ENCODE assay signal across 7 cellular contexts in the genomic region with DNA sequence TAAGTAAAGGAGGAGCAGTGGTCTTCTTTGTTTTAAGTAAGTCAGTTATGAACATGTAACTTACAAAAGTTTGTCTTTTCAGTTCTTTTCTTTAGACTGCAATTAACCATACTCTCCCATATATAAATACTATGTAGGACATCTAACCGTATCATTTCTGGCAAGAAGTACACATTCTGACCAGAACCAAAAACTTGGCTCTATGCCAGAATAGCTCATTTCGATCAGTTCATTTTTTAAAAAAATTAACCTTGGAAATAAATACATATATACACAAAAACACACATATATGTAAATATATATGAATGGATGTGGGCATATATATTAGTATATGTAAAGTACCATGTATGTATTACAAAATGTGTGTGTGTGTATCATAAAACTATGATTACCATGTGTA.
"Had no signal": no experiment of that assay in that cellular context is flagged by ENCODE, and none has a peak within 500 bp of the region (broad histone marks: within the 10 kb centered on the region; RNA-seq: fewer than 3 reads in every experiment).

No MANE protein-coding gene starts in this region.

- H2AFZ ChIP-seq: GM23338 had no signal

- DNase-seq: H9, HCEC 1CT, HFFc6, IMR-90, KG1 had no signal

- ATAC-seq: GM23338 had no signal

- H3K27ac ChIP-seq: HL-60 had no signal

- H3K4me3 ChIP-seq: GM23338 had no signal

- H3K4me2 ChIP-seq: GM23338 had no signal
